ENCODE assay signal across 23 cellular contexts in genomic region chr19:7998081-7998480, GRCh38. TPM values are rescaled to one million over a fixed set of nuclear protein-coding genes. Genes with fewer than 3 reads are reported as not detected.
DNase-seq lines count a peak whose midpoint lies in the region; ATAC-seq and TF ChIP-seq lines count a peak whose summit lies in the region.
"Had no signal": no experiment of that assay in that cellular context is flagged by ENCODE, and none has a peak within 500 bp of the region (broad histone marks: within the 10 kb centered on the region; RNA-seq: fewer than 3 reads in every experiment).

No MANE protein-coding gene starts in this region.

- DNase-seq in WTC11 (ENCODE audit: low spot score) (no peak), hepatic stellate cell (ENCODE audit: low spot score) (peak; percentile 20), foreskin melanocyte (no peak), NCI-H1092 (lab: John Stamatoyannopoulos, UW) (no peak), RKO (ENCODE audit: low spot score) (no peak)
- DNase-seq: ACHN; activated CD4-positive, alpha-beta T cell treated with anti-CD3 and anti-CD28 coated beads, Interleukin-2, amount 10 ng/mL, durations not matched to agents 7 days and 5 days; activated CD8-positive, alpha-beta memory T cell treated with anti-CD3 and anti-CD28 coated beads, Interleukin-2, amount 50 U/mL, for 4 hours; activated gamma-delta T cell treated with Interleukin-2 at 50 U/mL for 16 hours; CD8-positive, alpha-beta memory T cell; DMS79; kidney glomerular epithelial cell; NCI-H1417; NCI-H526 treated with DMSO at 0.1 percent for 48 hours; SHP77 treated with DMSO at 0.1 percent for 48 hours; small intestine; stimulated activated CD4-positive, alpha-beta T cell treated with anti-CD3 and anti-CD28 coated beads, Interleukin-4, amount 100 ng/mL, for 24 hours had no signal

- H3K36me3 Mint-ChIP-seq in WTC11: peaks cover 14% of the 10 kb centered on the region

- H3K4me2 ChIP-seq in BLaER1: peak overlapping the region; percentile 43; the same call in 1 of the 2 replicates

- ATAC-seq in WTC11 (no peak), HG03039 (IDR thresholded peaks at IDR 0.05; ENCODE audit: unreplicated experiment) (no peak)

- peaks cover 56% of the 10 kb centered on the region for H3K36me3 ChIP-seq in BLaER1
- peaks cover 0 to 31% of the 10 kb centered on the region in 2 experiments; a peak in 2 of 3 replicates for H3K36me3 ChIP-seq in HEK293 (ENCODE audit: control insufficient read depth in 2 of 2, insufficient read depth in 1 of 2, low read length in 2 of 2)
- H3K36me3 ChIP-seq: ascending aorta, prostate gland had no signal

- POLR2A ChIA-PET in HEK293 (lab: Yijun Ruan, JAX) (no interaction called here), WTC11 (lab: Charles Lee) (no interaction called here)

- no peaks in the 10 kb centered on the region for H3K27me3 Mint-ChIP-seq in WTC11 (ENCODE audit: low read depth)
- H3K27me3 Mint-ChIP-seq: activated CD4-positive, alpha-beta T cell treated with anti-CD3 and anti-CD28 coated beads, Interleukin-2, amount 10 ng/mL, durations not matched to agents 7 days and 5 days had no signal

- H3K27ac ChIP-seq in BLaER1: no peak overlapping the region
- no peak overlapping the region for H3K27ac ChIP-seq in HEK293 (ENCODE audit: extremely low read depth, low read depth, low read length)
- H3K27ac ChIP-seq: ascending aorta, prostate gland had no signal

- no peak overlapping the region for H3K4me3 Mint-ChIP-seq in WTC11
- H3K4me3 Mint-ChIP-seq: activated CD4-positive, alpha-beta T cell treated with anti-CD3 and anti-CD28 coated beads, Interleukin-2, amount 10 ng/mL, durations not matched to agents 7 days and 5 days; nephron had no signal

- peaks cover 59% of the 10 kb centered on the region for H3K4me1 Mint-ChIP-seq in WTC11

- H3K27me3 ChIP-seq in BLaER1: no peaks in the 10 kb centered on the region
- H3K27me3 ChIP-seq: ascending aorta had no signal

- H4K20me1 ChIP-seq in BLaER1: peaks cover 100% of the 10 kb centered on the region

- no peak overlapping the region for H3K9ac ChIP-seq in BLaER1

- H3K27ac Mint-ChIP-seq in WTC11: 0 out of 2 replicates have a peak overlapping the region, but pooled peaks have one; percentile 67
- H3K27ac Mint-ChIP-seq: activated CD4-positive, alpha-beta T cell treated with anti-CD3 and anti-CD28 coated beads, Interleukin-2, amount 10 ng/mL, durations not matched to agents 7 days and 5 days had no signal

- H3K9me3 ChIP-seq in BLaER1 (no peaks in the 10 kb centered on the region), HEK293 (ENCODE audit: control insufficient read depth, insufficient read depth, low read depth, low read length) (no peaks in the 10 kb centered on the region)
- H3K9me3 ChIP-seq: ascending aorta, prostate gland had no signal

- CTCF ChIA-PET in HEK293 (lab: Yijun Ruan, JAX) (interaction anchor here (0.6 kb wide), 2 partner anchors 263 to 601 kb away, joined by 3 to 4 read pairs; no protein-coding TSS in a partner anchor), WTC11 (lab: Charles Lee) (interaction anchor here (1.3 to 2.9 kb wide), 2 partner anchors 28 to 54 kb away, joined by 7 to 14 read pairs; partner anchors contain the start of gene TIMM44)

- H3K9me3 Mint-ChIP-seq in WTC11: no peaks in the 10 kb centered on the region
- H3K9me3 Mint-ChIP-seq: activated CD4-positive, alpha-beta T cell treated with anti-CD3 and anti-CD28 coated beads, Interleukin-2, amount 10 ng/mL, durations not matched to agents 7 days and 5 days; CD8-positive, alpha-beta memory T cell; nephron had no signal

- H3K4me3 ChIP-seq in BLaER1: no peak overlapping the region
- no peak overlapping the region for H3K4me3 ChIP-seq in HEK293 (ENCODE audit: low read depth, low read length)
- H3K4me3 ChIP-seq: ascending aorta, prostate gland had no signal

- peaks cover 92% of the 10 kb centered on the region for H3K4me1 ChIP-seq in BLaER1
- peaks cover 26% of the 10 kb centered on the region for H3K4me1 ChIP-seq in HEK293 (ENCODE audit: control insufficient read depth, insufficient read depth, low read length)

- TF ChIP-seq CTCF in HEK293 (tag by site-specific recombination; IDR thresholded peaks at IDR 0.05): no peak
- TF ChIP-seq CTCF in WTC11 (IDR thresholded peaks at IDR 0.05): no peak

TF ChIP-seq in HEK293, 187 proteins besides CTCF, POLR2A, EP300 and RAD21:
- TF ChIP-seq ZIC2 (tag by site-specific recombination; IDR thresholded peaks at IDR 0.05) (0 out of 2 replicates have a peak, but pooled peaks have one; percentile 18), IKZF3 (tag by site-specific recombination; IDR thresholded peaks at IDR 0.05) (no peak)

TF ChIP-seq in WTC11, 78 proteins besides CTCF, POLR2A, EP300 and RAD21 (continues in another document):
- TF ChIP-seq IRF1 (CRISPR knock-in tag; IDR thresholded peaks at IDR 0.05): no peak
- TF ChIP-seq SP1 (CRISPR knock-in tag; conservative IDR thresholded peaks at IDR 0.05): no peak
- TF ChIP-seq SMAD3 (CRISPR knock-in tag; IDR thresholded peaks at IDR 0.05; ENCODE audit: borderline replicate concordance): no peak
- TF ChIP-seq, protein P1, sequence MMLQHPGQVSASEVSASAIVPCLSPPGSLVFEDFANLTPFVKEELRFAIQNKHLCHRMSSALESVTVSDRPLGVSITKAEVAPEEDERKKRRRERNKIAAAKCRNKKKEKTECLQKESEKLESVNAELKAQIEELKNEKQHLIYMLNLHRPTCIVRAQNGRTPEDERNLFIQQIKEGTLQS (CRISPR knock-in tag; conservative IDR thresholded peaks at IDR 0.05): no peak
- TF ChIP-seq, protein P2, sequence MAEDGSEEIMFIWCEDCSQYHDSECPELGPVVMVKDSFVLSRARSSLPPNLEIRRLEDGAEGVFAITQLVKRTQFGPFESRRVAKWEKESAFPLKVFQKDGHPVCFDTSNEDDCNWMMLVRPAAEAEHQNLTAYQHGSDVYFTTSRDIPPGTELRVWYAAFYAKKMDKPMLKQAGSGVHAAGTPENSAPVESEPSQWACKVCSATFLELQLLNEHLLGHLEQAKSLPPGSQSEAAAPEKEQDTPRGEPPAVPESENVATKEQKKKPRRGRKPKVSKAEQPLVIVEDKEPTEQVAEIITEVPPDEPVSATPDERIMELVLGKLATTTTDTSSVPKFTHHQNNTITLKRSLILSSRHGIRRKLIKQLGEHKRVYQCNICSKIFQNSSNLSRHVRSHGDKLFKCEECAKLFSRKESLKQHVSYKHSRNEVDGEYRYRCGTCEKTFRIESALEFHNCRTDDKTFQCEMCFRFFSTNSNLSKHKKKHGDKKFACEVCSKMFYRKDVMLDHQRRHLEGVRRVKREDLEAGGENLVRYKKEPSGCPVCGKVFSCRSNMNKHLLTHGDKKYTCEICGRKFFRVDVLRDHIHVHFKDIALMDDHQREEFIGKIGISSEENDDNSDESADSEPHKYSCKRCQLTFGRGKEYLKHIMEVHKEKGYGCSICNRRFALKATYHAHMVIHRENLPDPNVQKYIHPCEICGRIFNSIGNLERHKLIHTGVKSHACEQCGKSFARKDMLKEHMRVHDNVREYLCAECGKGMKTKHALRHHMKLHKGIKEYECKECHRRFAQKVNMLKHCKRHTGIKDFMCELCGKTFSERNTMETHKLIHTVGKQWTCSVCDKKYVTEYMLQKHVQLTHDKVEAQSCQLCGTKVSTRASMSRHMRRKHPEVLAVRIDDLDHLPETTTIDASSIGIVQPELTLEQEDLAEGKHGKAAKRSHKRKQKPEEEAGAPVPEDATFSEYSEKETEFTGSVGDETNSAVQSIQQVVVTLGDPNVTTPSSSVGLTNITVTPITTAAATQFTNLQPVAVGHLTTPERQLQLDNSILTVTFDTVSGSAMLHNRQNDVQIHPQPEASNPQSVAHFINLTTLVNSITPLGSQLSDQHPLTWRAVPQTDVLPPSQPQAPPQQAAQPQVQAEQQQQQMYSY (CRISPR knock-in tag; IDR thresholded peaks at IDR 0.05): no peak
- no peak for TF ChIP-seq E2F4 (CRISPR knock-in tag; IDR thresholded peaks at IDR 0.05; ENCODE audit: borderline replicate concordance, low read depth)
- no peak for TF ChIP-seq SOX15 (CRISPR knock-in tag; IDR thresholded peaks at IDR 0.05)
- no peak for TF ChIP-seq RELA (CRISPR knock-in tag; IDR thresholded peaks at IDR 0.05; ENCODE audit: borderline replicate concordance)
- TF ChIP-seq, protein P3, sequence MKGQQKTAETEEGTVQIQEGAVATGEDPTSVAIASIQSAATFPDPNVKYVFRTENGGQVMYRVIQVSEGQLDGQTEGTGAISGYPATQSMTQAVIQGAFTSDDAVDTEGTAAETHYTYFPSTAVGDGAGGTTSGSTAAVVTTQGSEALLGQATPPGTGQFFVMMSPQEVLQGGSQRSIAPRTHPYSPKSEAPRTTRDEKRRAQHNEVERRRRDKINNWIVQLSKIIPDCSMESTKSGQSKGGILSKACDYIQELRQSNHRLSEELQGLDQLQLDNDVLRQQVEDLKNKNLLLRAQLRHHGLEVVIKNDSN (CRISPR knock-in tag; IDR thresholded peaks at IDR 0.05): no peak
- no peak for TF ChIP-seq JUN (CRISPR knock-in tag; IDR thresholded peaks at IDR 0.05)
- TF ChIP-seq, protein P4, sequence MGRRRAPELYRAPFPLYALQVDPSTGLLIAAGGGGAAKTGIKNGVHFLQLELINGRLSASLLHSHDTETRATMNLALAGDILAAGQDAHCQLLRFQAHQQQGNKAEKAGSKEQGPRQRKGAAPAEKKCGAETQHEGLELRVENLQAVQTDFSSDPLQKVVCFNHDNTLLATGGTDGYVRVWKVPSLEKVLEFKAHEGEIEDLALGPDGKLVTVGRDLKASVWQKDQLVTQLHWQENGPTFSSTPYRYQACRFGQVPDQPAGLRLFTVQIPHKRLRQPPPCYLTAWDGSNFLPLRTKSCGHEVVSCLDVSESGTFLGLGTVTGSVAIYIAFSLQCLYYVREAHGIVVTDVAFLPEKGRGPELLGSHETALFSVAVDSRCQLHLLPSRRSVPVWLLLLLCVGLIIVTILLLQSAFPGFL (CRISPR knock-in tag; IDR thresholded peaks at IDR 0.05; ENCODE audit: borderline replicate concordance): no peak

RNA-seq across cellular contexts. Expression of gene ELAVL1, which starts 7.4 kb away (rescaled TPM):
- 144 to 160 TPM (median 149 TPM) in 3 replicates for total RNA-seq in WTC11 (2021)

RNA-seq across cellular contexts. Expression of gene CCL25, which starts 54.5 kb away (rescaled TPM):
- total RNA-seq in WTC11 (2021): 0.53 TPM in 1 of 3 replicates, not detected in the others
- total RNA-seq: ascending aorta; CD8-positive, alpha-beta memory T cell; prostate gland had no signal

RNA-seq across cellular contexts. Expression of gene TIMM44, which starts 54.6 kb away (rescaled TPM):
- 103 to 129 TPM (median 103 TPM) in 3 replicates for total RNA-seq in WTC11 (2021)
